ENCODE assay signal across 1 cellular context in the genomic region with DNA sequence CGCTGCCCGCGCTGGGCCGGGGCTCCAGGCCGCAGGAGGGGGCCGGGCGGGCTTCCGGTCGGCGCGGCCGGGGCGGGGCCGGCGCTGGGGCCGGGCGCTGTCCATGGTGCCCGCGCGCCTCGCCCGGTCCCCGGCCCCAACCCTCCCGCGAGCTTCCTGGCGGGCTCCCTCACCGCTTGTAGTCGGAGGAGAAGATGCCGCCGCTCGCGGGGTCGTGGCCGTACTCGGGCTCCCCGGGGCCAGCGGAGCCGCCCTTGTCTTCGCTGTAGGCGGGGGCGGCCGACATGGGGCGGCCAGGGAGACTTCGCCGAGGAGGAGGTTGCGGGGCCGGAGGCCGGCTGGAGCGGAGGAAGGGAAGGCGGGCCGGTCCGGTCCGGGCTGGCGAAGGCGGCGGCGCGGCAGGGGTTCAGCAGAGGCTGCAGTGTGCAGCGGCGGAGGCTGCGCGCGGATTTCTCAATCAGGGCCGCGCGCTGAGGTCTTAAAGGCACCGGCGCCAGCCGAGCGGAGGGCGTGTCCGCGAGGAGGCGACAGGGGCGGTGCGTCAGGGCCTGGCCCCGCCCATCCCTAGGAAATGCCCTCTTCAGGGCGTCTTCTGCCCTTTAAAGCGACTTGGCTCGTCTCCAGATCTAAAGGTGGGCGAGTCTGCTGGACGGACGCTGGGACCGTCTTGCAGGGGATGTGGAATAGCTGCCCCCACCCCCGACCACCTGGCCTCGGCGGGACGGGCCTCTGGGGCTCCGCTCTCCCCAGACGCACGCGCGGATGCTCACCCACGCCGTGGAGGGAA.
TF ChIP-seq lines count a peak whose summit lies in the region.

A gene with protein sequence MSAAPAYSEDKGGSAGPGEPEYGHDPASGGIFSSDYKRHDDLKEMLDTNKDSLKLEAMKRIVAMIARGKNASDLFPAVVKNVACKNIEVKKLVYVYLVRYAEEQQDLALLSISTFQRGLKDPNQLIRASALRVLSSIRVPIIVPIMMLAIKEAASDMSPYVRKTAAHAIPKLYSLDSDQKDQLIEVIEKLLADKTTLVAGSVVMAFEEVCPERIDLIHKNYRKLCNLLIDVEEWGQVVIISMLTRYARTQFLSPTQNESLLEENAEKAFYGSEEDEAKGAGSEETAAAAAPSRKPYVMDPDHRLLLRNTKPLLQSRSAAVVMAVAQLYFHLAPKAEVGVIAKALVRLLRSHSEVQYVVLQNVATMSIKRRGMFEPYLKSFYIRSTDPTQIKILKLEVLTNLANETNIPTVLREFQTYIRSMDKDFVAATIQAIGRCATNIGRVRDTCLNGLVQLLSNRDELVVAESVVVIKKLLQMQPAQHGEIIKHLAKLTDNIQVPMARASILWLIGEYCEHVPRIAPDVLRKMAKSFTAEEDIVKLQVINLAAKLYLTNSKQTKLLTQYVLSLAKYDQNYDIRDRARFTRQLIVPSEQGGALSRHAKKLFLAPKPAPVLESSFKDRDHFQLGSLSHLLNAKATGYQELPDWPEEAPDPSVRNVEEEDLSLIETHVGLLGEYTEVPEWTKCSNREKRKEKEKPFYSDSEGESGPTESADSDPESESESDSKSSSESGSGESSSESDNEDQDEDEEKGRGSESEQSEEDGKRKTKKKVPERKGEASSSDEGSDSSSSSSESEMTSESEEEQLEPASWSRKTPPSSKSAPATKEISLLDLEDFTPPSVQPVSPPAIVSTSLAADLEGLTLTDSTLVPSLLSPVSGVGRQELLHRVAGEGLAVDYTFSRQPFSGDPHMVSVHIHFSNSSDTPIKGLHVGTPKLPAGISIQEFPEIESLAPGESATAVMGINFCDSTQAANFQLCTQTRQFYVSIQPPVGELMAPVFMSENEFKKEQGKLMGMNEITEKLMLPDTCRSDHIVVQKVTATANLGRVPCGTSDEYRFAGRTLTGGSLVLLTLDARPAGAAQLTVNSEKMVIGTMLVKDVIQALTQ (minus strand): TSS at position 455 of the 787 bp plus-strand sequence. CDS start 169 bp downstream, at position 286.

TF ChIP-seq in HepG2, 621 proteins besides CTCF, POLR2A, EP300 and RAD21 (continued from another document and continues in another):
- TF ChIP-seq, protein P1, sequence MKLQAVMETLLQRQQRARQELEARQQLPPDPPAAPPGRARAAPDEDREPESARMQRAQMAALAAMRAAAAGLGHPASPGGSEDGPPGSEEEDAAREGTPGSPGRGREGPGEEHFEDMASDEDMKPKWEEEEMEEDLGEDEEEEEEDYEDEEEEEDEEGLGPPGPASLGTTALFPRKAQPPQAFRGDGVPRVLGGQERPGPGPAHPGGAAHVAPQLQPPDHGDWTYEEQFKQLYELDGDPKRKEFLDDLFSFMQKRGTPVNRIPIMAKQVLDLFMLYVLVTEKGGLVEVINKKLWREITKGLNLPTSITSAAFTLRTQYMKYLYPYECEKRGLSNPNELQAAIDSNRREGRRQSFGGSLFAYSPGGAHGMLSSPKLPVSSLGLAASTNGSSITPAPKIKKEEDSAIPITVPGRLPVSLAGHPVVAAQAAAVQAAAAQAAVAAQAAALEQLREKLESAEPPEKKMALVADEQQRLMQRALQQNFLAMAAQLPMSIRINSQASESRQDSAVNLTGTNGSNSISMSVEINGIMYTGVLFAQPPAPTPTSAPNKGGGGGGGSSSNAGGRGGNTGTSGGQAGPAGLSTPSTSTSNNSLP (IDR thresholded peaks at IDR 0.05; ENCODE audit: low read depth, low read length) = no peak
- TF ChIP-seq REL (CRISPR knock-in tag; conservative IDR thresholded peaks at IDR 0.05) (no peak), SUZ12 (IDR thresholded peaks at IDR 0.05; ENCODE audit: low read depth, low read length) (no peak), DR1 (CRISPR knock-in tag; IDR thresholded peaks at IDR 0.05) (no peak), HNF4G (IDR thresholded peaks at IDR 0.05; ENCODE audit: borderline replicate concordance, low read depth, low read length) (no peak), HNF4G (CRISPR knock-in tag; IDR thresholded peaks at IDR 0.05; ENCODE audit: borderline replicate concordance, low read depth) (no peak), DNMT3B (CRISPR knock-in tag; conservative IDR thresholded peaks at IDR 0.05) (no peak), PHF20 (CRISPR knock-in tag; IDR thresholded peaks at IDR 0.05) (0 out of 2 replicates have a peak, but pooled peaks have one; percentile 11), ZNF256 (CRISPR knock-in tag; conservative IDR thresholded peaks at IDR 0.05) (no peak), MXI1 (IDR thresholded peaks at IDR 0.05; ENCODE audit: borderline replicate concordance, low read depth, low read length) (no peak; the same call in 2 of the 3 replicates), KAT8 (CRISPR knock-in tag; IDR thresholded peaks at IDR 0.05) (no peak; the same call in 1 of the 2 replicates), CREM (IDR thresholded peaks at IDR 0.05) (no peak), CREM (CRISPR knock-in tag; IDR thresholded peaks at IDR 0.05) (no peak), SKI (IDR thresholded peaks at IDR 0.05; ENCODE audit: partially characterized antibody) (peak; percentile 9), ZSCAN9 (CRISPR knock-in tag; IDR thresholded peaks at IDR 0.05; ENCODE audit: borderline replicate concordance) (no peak), ZNF101 (CRISPR knock-in tag; IDR thresholded peaks at IDR 0.05; ENCODE audit: borderline replicate concordance, low read depth) (no peak), YEATS2 (CRISPR knock-in tag; IDR thresholded peaks at IDR 0.05; ENCODE audit: borderline replicate concordance) (no peak), IKZF1 (IDR thresholded peaks at IDR 0.05) (no peak), FOXP1 (IDR thresholded peaks at IDR 0.05) (no peak), FOXP1 (CRISPR knock-in tag; IDR thresholded peaks at IDR 0.05) (no peak), HMGA1 (CRISPR knock-in tag; conservative IDR thresholded peaks at IDR 0.05) (no peak), REPIN1 (CRISPR knock-in tag; IDR thresholded peaks at IDR 0.05; ENCODE audit: borderline replicate concordance, low read depth) (no peak), ZNF816 (CRISPR knock-in tag; IDR thresholded peaks at IDR 0.05; ENCODE audit: borderline replicate concordance) (no peak; the same call in 1 of the 2 replicates), KAT7 (CRISPR knock-in tag; IDR thresholded peaks at IDR 0.05; ENCODE audit: borderline replicate concordance) (no peak), TGIF2 (CRISPR knock-in tag; IDR thresholded peaks at IDR 0.05) (no peak)
- TF ChIP-seq, protein P2, sequence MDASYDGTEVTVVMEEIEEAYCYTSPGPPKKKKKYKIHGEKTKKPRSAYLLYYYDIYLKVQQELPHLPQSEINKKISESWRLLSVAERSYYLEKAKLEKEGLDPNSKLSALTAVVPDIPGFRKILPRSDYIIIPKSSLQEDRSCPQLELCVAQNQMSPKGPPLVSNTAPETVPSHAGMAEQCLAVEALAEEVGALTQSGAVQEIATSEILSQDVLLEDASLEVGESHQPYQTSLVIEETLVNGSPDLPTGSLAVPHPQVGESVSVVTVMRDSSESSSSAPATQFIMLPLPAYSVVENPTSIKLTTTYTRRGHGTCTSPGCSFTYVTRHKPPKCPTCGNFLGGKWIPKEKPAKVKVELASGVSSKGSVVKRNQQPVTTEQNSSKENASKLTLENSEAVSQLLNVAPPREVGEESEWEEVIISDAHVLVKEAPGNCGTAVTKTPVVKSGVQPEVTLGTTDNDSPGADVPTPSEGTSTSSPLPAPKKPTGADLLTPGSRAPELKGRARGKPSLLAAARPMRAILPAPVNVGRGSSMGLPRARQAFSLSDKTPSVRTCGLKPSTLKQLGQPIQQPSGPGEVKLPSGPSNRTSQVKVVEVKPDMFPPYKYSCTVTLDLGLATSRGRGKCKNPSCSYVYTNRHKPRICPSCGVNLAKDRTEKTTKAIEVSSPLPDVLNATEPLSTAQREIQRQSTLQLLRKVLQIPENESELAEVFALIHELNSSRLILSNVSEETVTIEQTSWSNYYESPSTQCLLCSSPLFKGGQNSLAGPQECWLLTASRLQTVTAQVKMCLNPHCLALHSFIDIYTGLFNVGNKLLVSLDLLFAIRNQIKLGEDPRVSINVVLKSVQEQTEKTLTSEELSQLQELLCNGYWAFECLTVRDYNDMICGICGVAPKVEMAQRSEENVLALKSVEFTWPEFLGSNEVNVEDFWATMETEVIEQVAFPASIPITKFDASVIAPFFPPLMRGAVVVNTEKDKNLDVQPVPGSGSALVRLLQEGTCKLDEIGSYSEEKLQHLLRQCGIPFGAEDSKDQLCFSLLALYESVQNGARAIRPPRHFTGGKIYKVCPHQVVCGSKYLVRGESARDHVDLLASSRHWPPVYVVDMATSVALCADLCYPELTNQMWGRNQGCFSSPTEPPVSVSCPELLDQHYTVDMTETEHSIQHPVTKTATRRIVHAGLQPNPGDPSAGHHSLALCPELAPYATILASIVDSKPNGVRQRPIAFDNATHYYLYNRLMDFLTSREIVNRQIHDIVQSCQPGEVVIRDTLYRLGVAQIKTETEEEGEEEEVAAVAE (CRISPR knock-in tag; IDR thresholded peaks at IDR 0.05; ENCODE audit: borderline replicate concordance) = no peak
- TF ChIP-seq, protein P3, sequence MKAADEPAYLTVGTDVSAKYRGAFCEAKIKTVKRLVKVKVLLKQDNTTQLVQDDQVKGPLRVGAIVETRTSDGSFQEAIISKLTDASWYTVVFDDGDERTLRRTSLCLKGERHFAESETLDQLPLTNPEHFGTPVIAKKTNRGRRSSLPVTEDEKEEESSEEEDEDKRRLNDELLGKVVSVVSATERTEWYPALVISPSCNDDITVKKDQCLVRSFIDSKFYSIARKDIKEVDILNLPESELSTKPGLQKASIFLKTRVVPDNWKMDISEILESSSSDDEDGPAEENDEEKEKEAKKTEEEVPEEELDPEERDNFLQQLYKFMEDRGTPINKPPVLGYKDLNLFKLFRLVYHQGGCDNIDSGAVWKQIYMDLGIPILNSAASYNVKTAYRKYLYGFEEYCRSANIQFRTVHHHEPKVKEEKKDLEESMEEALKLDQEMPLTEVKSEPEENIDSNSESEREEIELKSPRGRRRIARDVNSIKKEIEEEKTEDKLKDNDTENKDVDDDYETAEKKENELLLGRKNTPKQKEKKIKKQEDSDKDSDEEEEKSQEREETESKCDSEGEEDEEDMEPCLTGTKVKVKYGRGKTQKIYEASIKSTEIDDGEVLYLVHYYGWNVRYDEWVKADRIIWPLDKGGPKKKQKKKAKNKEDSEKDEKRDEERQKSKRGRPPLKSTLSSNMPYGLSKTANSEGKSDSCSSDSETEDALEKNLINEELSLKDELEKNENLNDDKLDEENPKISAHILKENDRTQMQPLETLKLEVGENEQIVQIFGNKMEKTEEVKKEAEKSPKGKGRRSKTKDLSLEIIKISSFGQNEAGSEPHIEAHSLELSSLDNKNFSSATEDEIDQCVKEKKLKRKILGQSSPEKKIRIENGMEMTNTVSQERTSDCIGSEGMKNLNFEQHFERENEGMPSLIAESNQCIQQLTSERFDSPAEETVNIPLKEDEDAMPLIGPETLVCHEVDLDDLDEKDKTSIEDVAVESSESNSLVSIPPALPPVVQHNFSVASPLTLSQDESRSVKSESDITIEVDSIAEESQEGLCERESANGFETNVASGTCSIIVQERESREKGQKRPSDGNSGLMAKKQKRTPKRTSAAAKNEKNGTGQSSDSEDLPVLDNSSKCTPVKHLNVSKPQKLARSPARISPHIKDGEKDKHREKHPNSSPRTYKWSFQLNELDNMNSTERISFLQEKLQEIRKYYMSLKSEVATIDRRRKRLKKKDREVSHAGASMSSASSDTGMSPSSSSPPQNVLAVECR (CRISPR knock-in tag; IDR thresholded peaks at IDR 0.05; ENCODE audit: borderline replicate concordance) = peak; percentile 76; the same call in 1 of the 2 replicates
- TF ChIP-seq, protein P4, sequence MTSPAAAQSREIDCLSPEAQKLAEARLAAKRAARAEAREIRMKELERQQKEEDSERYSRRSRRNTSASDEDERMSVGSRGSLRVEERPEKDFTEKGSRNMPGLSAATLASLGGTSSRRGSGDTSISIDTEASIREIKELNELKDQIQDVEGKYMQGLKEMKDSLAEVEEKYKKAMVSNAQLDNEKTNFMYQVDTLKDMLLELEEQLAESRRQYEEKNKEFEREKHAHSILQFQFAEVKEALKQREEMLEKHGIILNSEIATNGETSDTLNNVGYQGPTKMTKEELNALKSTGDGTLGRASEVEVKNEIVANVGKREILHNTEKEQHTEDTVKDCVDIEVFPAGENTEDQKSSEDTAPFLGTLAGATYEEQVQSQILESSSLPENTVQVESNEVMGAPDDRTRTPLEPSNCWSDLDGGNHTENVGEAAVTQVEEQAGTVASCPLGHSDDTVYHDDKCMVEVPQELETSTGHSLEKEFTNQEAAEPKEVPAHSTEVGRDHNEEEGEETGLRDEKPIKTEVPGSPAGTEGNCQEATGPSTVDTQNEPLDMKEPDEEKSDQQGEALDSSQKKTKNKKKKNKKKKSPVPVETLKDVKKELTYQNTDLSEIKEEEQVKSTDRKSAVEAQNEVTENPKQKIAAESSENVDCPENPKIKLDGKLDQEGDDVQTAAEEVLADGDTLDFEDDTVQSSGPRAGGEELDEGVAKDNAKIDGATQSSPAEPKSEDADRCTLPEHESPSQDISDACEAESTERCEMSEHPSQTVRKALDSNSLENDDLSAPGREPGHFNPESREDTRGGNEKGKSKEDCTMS (CRISPR knock-in tag; conservative IDR thresholded peaks at IDR 0.05) = no peak
- TF ChIP-seq, protein P5, sequence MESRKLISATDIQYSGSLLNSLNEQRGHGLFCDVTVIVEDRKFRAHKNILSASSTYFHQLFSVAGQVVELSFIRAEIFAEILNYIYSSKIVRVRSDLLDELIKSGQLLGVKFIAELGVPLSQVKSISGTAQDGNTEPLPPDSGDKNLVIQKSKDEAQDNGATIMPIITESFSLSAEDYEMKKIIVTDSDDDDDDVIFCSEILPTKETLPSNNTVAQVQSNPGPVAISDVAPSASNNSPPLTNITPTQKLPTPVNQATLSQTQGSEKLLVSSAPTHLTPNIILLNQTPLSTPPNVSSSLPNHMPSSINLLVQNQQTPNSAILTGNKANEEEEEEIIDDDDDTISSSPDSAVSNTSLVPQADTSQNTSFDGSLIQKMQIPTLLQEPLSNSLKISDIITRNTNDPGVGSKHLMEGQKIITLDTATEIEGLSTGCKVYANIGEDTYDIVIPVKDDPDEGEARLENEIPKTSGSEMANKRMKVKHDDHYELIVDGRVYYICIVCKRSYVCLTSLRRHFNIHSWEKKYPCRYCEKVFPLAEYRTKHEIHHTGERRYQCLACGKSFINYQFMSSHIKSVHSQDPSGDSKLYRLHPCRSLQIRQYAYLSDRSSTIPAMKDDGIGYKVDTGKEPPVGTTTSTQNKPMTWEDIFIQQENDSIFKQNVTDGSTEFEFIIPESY (CRISPR knock-in tag; IDR thresholded peaks at IDR 0.05) = no peak
- TF ChIP-seq, protein P6, sequence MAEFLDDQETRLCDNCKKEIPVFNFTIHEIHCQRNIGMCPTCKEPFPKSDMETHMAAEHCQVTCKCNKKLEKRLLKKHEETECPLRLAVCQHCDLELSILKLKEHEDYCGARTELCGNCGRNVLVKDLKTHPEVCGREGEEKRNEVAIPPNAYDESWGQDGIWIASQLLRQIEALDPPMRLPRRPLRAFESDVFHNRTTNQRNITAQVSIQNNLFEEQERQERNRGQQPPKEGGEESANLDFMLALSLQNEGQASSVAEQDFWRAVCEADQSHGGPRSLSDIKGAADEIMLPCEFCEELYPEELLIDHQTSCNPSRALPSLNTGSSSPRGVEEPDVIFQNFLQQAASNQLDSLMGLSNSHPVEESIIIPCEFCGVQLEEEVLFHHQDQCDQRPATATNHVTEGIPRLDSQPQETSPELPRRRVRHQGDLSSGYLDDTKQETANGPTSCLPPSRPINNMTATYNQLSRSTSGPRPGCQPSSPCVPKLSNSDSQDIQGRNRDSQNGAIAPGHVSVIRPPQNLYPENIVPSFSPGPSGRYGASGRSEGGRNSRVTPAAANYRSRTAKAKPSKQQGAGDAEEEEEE (CRISPR knock-in tag; IDR thresholded peaks at IDR 0.05; ENCODE audit: borderline replicate concordance) = no peak
- TF ChIP-seq, protein P7, sequence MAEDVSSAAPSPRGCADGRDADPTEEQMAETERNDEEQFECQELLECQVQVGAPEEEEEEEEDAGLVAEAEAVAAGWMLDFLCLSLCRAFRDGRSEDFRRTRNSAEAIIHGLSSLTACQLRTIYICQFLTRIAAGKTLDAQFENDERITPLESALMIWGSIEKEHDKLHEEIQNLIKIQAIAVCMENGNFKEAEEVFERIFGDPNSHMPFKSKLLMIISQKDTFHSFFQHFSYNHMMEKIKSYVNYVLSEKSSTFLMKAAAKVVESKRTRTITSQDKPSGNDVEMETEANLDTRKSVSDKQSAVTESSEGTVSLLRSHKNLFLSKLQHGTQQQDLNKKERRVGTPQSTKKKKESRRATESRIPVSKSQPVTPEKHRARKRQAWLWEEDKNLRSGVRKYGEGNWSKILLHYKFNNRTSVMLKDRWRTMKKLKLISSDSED (CRISPR knock-in tag; IDR thresholded peaks at IDR 0.05) = no peak
